ENCODE assay signal across 8 cellular contexts in the genomic region with DNA sequence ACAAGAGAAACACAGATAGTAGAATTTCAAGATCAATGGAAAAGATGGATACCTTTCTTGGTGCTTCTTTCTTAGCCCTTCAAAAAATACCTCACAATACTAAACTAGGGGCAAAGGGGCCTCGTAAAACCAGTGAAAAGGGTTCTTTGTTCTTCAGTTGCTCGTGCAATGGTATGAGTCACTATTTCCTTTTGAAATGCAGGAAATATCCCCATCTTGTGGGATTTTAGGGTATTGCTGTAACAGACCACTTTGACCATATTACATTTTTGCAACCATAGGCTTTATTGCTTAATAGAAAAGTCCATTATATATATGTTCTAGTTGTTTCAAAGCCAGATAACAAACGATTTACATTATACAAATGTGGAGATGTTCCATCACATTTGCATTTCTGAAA.
A peak's percentile ranks its signal among the peaks of the same experiment; 100 is the strongest.
DNase-seq lines count a peak whose midpoint lies in the region; ATAC-seq and TF ChIP-seq lines count a peak whose summit lies in the region.

No MANE protein-coding gene starts in this region.

- no peak overlapping the region for H3K27ac Mint-ChIP-seq in neural crest cell (ENCODE audit: unreplicated experiment)

- H2AFZ ChIP-seq in mammary epithelial cell (ENCODE audit: low read depth, low read length) = no peak overlapping the region

- H3K4me1 ChIP-seq in mammary epithelial cell (ENCODE audit: insufficient read depth, low read length) = no peaks in the 10 kb centered on the region
- no peaks in the 10 kb centered on the region for H3K4me1 ChIP-seq in sigmoid colon

- no peaks in the 10 kb centered on the region for H3K36me3 Mint-ChIP-seq in neural crest cell (ENCODE audit: low read depth)

- WGBS in mammary epithelial cell (ENCODE audit: low coverage, missing lambda C conversion rate) = 2% methylated on average over 3 of the region's 3 CpGs
- 24 to 35% methylated on average over 3 of the region's 3 CpGs for WGBS in lower leg skin, 2 donors
- 28 to 41% methylated on average over 3 of the region's 3 CpGs for WGBS in sigmoid colon, 2 donors

- DNase-seq in LNCaP clone FGC (ENCODE audit: low read depth) (no peak), mammary epithelial cell (peak; percentile 62), neural crest cell (ENCODE audit: low read depth, low spot score) (no peak), lower leg skin (ENCODE audit: low spot score in 2 of 2) (no peak), sigmoid colon (no peak)

- CTCF ChIA-PET in mammary epithelial cell (lab: Charles Lee; ENCODE audit: low non-redundant PET) = no interaction called here

- ATAC-seq in GM18508 (IDR thresholded peaks at IDR 0.05; ENCODE audit: insufficient read depth, unreplicated experiment) = peak; percentile 58
- ATAC-seq in GM18873 (IDR thresholded peaks at IDR 0.05; ENCODE audit: low FRiP score, unreplicated experiment) = no peak

- dilution Hi-C loops in mammary epithelial cell (cut with HindIII; ENCODE audit: low sequenced_read_pairs) = no loop called here

- TF ChIP-seq POLR2A in lower leg skin (IDR thresholded peaks at IDR 0.05) (no peak), sigmoid colon (IDR thresholded peaks at IDR 0.05) (no peak)

- H3K4me3 ChIP-seq in LNCaP clone FGC (ENCODE audit: low read depth, low read length) (no peak overlapping the region), mammary epithelial cell (replicated peaks in 1 of 3; ENCODE audit: insufficient read depth in 1 of 3, low read depth in 2 of 3, low read length in 3 of 3) (no peak overlapping the region), lower leg skin (ENCODE audit: low read depth, poor library complexity, severe bottlenecking) (no peak overlapping the region), sigmoid colon (no peak overlapping the region)

- H3K9me3 Mint-ChIP-seq in neural crest cell = peaks cover 31% of the 10 kb centered on the region

- H3K4me3 Mint-ChIP-seq in neural crest cell = no peak overlapping the region

- no peak overlapping the region for H3K4me2 ChIP-seq in mammary epithelial cell (ENCODE audit: insufficient read depth, low read depth, low read length)

- H4K20me1 ChIP-seq in mammary epithelial cell (ENCODE audit: insufficient read depth, low read length) = no peaks in the 10 kb centered on the region

- no peaks in the 10 kb centered on the region for H3K79me2 ChIP-seq in mammary epithelial cell (ENCODE audit: insufficient read depth, low read length)

- in situ Hi-C loops in mammary epithelial cell (cut with MboI; ENCODE audit: low sequenced_read_pairs in 2 of 2) = no loop called here

- no peak overlapping the region for H3K9ac ChIP-seq in mammary epithelial cell (ENCODE audit: insufficient read depth, low read length)

- H3K27me3 Mint-ChIP-seq in neural crest cell (ENCODE audit: low read depth) = no peaks in the 10 kb centered on the region

- TF ChIP-seq CTCF in C4-2B (conservative IDR thresholded peaks at IDR 0.05) = peak; percentile 80
- TF ChIP-seq CTCF in LNCaP clone FGC (IDR thresholded peaks at IDR 0.05; ENCODE audit: control insufficient read depth, extremely low read depth, insufficient read depth) = peak; percentile 48
- peak; percentile 51 to 69 for TF ChIP-seq CTCF in mammary epithelial cell (conservative IDR thresholded peaks at IDR 0.05 in 1 of 2, IDR thresholded peaks at IDR 0.05 in 1 of 2; ENCODE audit: extremely low read depth in 1 of 2, insufficient read depth in 1 of 2, low read depth in 1 of 2, low read length in 2 of 2)
- TF ChIP-seq CTCF in neural crest cell (conservative IDR thresholded peaks at IDR 0.05) = peak; percentile 62
- TF ChIP-seq CTCF in lower leg skin (IDR thresholded peaks at IDR 0.05) = no peak
- TF ChIP-seq CTCF in sigmoid colon (IDR thresholded peaks at IDR 0.05) = no peak

- H3K27ac ChIP-seq in C4-2B = no peak overlapping the region
- H3K27ac ChIP-seq in mammary epithelial cell (ENCODE audit: insufficient read depth, low read depth, low read length) = no peak overlapping the region
- no peak overlapping the region for H3K27ac ChIP-seq in sigmoid colon

- intact Hi-C loops in mammary epithelial cell (cut with micrococcal nuclease) = loop anchor here (2.0 to 10.0 kb wide), 2 partner anchors 415 to 1301 kb away; no protein-coding TSS in a partner anchor
- intact Hi-C loops in lower leg skin (cut with DNase I; ENCODE audit: low total_unique reads) = no loop called here
- intact Hi-C loops in sigmoid colon (cut with DNase I) = no loop called here

- no peaks in the 10 kb centered on the region for H3K27me3 ChIP-seq in mammary epithelial cell (ENCODE audit: insufficient read depth, low read length)
- no peaks in the 10 kb centered on the region for H3K27me3 ChIP-seq in sigmoid colon

- TF ChIP-seq EP300 in sigmoid colon (IDR thresholded peaks at IDR 0.05) = no peak

- no TSS peak for BruUV-seq in mammary epithelial cell (replicated peaks; lab: Mats Ljungman, UMichigan)

- no peaks in the 10 kb centered on the region for H3K4me1 Mint-ChIP-seq in neural crest cell

- H3K9me3 ChIP-seq in mammary epithelial cell (replicated peaks; ENCODE audit: insufficient read depth, low read length) (no peaks in the 10 kb centered on the region), sigmoid colon (peaks cover 0 to 12% (median 5%) of the 10 kb centered on the region in 4 donors)

- H3K36me3 ChIP-seq in mammary epithelial cell (ENCODE audit: insufficient read depth, low read length) (no peaks in the 10 kb centered on the region), sigmoid colon (no peaks in the 10 kb centered on the region)

Comparison
In these comparisons a context has a peak if more than half of its experiments do, and no peak if none do; other contexts are left out.
1. CTCF ChIP-seq: peak in C4-2B (single experiment), LNCaP clone FGC (single experiment), mammary epithelial cell (2 of 2) and neural crest cell (single experiment); none in lower leg skin (0 of 3) and sigmoid colon (0 of 4).